Comparison of ENCODE assay signal across 8 cellular contexts in the genomic region with DNA sequence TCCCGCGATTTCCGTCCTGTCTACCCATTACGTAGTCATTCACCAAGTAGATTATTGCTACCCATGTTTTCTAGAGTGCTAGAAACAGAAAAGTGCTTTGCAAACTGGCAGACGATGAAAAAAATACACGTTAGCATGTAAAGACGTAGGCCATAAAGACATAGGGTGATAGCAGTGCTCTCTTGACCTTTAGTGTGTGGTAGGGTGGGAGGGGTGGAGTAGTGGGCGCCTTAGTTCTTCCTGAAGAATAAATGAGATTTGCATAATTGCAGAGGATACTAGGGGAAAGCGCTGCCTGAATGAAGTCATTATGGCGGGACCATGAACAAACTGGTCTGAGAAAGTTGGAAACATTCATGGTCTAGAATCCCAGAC. TPM values are rescaled to one million over a fixed set of nuclear protein-coding genes. Genes with fewer than 3 reads are reported as not detected.
A peak's percentile ranks its signal among the peaks of the same experiment; 100 is the strongest.
DNase-seq lines count a peak whose midpoint lies in the region; ATAC-seq and TF ChIP-seq lines count a peak whose summit lies in the region.

No MANE protein-coding gene starts in this region.

- H3K9me3 ChIP-seq in SK-N-SH (no peaks in the 10 kb centered on the region; the same call in 1 of the 2 replicates), iPS-18a (ENCODE audit: control insufficient read depth, low read depth, low read length) (no peaks in the 10 kb centered on the region)

- peak overlapping the region; percentile 78 for H3K27ac Mint-ChIP-seq in activated CD8-positive, alpha-beta T cell treated with anti-CD3 and anti-CD28 coated beads, Interleukin-2, amount 10 ng/mL, durations not matched to agents 7 days and 5 days
- peak overlapping the region in 1 of 2 donors; percentile 93 for H3K27ac Mint-ChIP-seq in stimulated activated naive CD8-positive, alpha-beta T cell treated with anti-CD3 and anti-CD28 coated beads, Interleukin-15, amount 100 ng/mL, for 72 hours

- 0 out of 2 replicates have a peak, but pooled peaks cover 3% of the 10 kb centered on the region for H3K79me2 ChIP-seq in SK-N-SH (ENCODE audit: insufficient read depth)

- CTCF ChIA-PET in SK-N-SH (lab: Yijun Ruan, JAX), result interaction anchor here (1.3 to 2.0 kb wide), 2 partner anchors 10 to 37 kb away, joined by 4 to 8 read pairs; no protein-coding TSS in a partner anchor
- CTCF ChIA-PET in activated CD8-positive, alpha-beta T cell treated with anti-CD3 and anti-CD28 coated beads, Interleukin-2, amount 10 ng/mL, durations not matched to agents 7 days and 5 days (lab: Charles Lee), result interaction anchor here (0.8 kb wide), 1 partner anchor 10 kb away, joined by 3 read pairs; no protein-coding TSS in a partner anchor

- H3K36me3 Mint-ChIP-seq in activated CD8-positive, alpha-beta T cell treated with anti-CD3 and anti-CD28 coated beads, Interleukin-2, amount 10 ng/mL, durations not matched to agents 7 days and 5 days (ENCODE audit: low read depth), result peaks cover 50% of the 10 kb centered on the region

- peak overlapping the region; percentile 96 for H3K4me2 ChIP-seq in SK-N-SH

- no peaks in the 10 kb centered on the region for H4K20me1 ChIP-seq in SK-N-SH (ENCODE audit: insufficient read depth)

- peak overlapping the region; percentile 71; the same call in 1 of the 2 replicates for H3K9ac ChIP-seq in SK-N-SH
- peak overlapping the region; percentile 71 for H3K9ac ChIP-seq in iPS-18a (ENCODE audit: low read length)

- H3K9me2 ChIP-seq in SK-N-SH, result no peaks in the 10 kb centered on the region

- peaks cover 28% of the 10 kb centered on the region for H3K4me1 Mint-ChIP-seq in activated CD8-positive, alpha-beta T cell treated with anti-CD3 and anti-CD28 coated beads, Interleukin-2, amount 10 ng/mL, durations not matched to agents 7 days and 5 days (ENCODE audit: low read depth)
- peaks cover 50% of the 10 kb centered on the region for H3K4me1 Mint-ChIP-seq in stimulated activated naive CD8-positive, alpha-beta T cell treated with anti-CD3 and anti-CD28 coated beads, Interleukin-15, amount 100 ng/mL, for 72 hours

- peak overlapping the region; percentile 77 for H3K4me3 Mint-ChIP-seq in activated CD8-positive, alpha-beta T cell treated with anti-CD3 and anti-CD28 coated beads, Interleukin-2, amount 10 ng/mL, durations not matched to agents 7 days and 5 days
- peak overlapping the region; percentile 82 to 86 for H3K4me3 Mint-ChIP-seq in stimulated activated naive CD8-positive, alpha-beta T cell treated with anti-CD3 and anti-CD28 coated beads, Interleukin-15, amount 100 ng/mL, for 72 hours

- ATAC-seq in SK-N-SH treated with all-trans-retinoic acid at 6 μM for 48 hours (no peak), GM21717 (IDR thresholded peaks at IDR 0.05; ENCODE audit: unreplicated experiment) (no peak)
- ATAC-seq in activated CD8-positive, alpha-beta T cell treated with anti-CD3 and anti-CD28 coated beads, Interleukin-2, amount 10 ng/mL, durations not matched to agents 7 days and 5 days, result no peak
- ATAC-seq in stimulated activated naive CD8-positive, alpha-beta T cell treated with anti-CD3 and anti-CD28 coated beads, Interleukin-15, amount 100 ng/mL, for 72 hours, result no peak

- no peak for TF ChIP-seq CTCF in SK-N-SH (IDR thresholded peaks at IDR 0.05)

- POLR2A ChIA-PET in SK-N-SH (lab: Yijun Ruan, JAX), result interaction anchor here (0.7 to 2.3 kb wide), 2 partner anchors 34 to 41 kb away, joined by 3 to 11 read pairs; partner anchors contain the start of gene ZNF32
- POLR2A ChIA-PET in activated CD8-positive, alpha-beta T cell treated with anti-CD3 and anti-CD28 coated beads, Interleukin-2, amount 10 ng/mL, durations not matched to agents 7 days and 5 days (lab: Charles Lee), result interaction anchor here (0.6 to 1.3 kb wide), 2 partner anchors 12 to 193 kb away, joined by 4 read pairs; no protein-coding TSS in a partner anchor

- H3K27ac ChIP-seq in SK-N-SH (ENCODE audit: low read depth in 2 of 2, low read length in 1 of 2) (peak overlapping the region in 1 of 2 experiments; percentile 91; a peak in 1 of 4 replicates), iPS-18a (ENCODE audit: low read length) (no peak overlapping the region)

- H3K27me3 ChIP-seq in SK-N-SH (ENCODE audit: insufficient read depth), result no peaks in the 10 kb centered on the region; the same call in 1 of the 2 replicates
- no peaks in the 10 kb centered on the region for H3K27me3 ChIP-seq in iPS-18a (ENCODE audit: control insufficient read depth, insufficient read depth, low read length)

- H2AFZ ChIP-seq in SK-N-SH (ENCODE audit: low read depth), result peak overlapping the region; percentile 96

- TF ChIP-seq RAD21 in SK-N-SH (IDR thresholded peaks at IDR 0.05; ENCODE audit: low read length), result no peak

- H3F3A ChIP-seq in SK-N-SH (replicated peaks; ENCODE audit: insufficient read depth), result no peaks in the 10 kb centered on the region

- H3K4me3 ChIP-seq in SK-N-SH (ENCODE audit: low read depth in 2 of 2, low read length in 1 of 2) (peak overlapping the region; percentile 73 to 76), iPS-18a (ENCODE audit: low read length) (peak overlapping the region; percentile 70)

- WGBS in SK-N-SH (ENCODE audit: low lambda C conversion rate), result 87% methylated on average over 10 of the region's 10 CpGs

- TF ChIP-seq EP300 in SK-N-SH (IDR thresholded peaks at IDR 0.05; ENCODE audit: borderline replicate concordance in 1 of 2, low read depth in 1 of 2, low read length in 1 of 2), result no peak

- DNase-seq in SK-N-SH, result no peak
- DNase-seq in activated CD8-positive, alpha-beta T cell treated with anti-CD3 and anti-CD28 coated beads, Interleukin-2, amount 10 ng/mL, durations not matched to agents 7 days and 5 days, result no peak
- DNase-seq in stimulated activated naive CD8-positive, alpha-beta T cell treated with anti-CD3 and anti-CD28 coated beads, Interleukin-15, amount 100 ng/mL, for 72 hours, result no peak
- no peak for DNase-seq in islet precursor cell
- no peak for DNase-seq in kidney glomerular epithelial cell (lab: John Stamatoyannopoulos, UW)

- peaks cover 18 to 30% of the 10 kb centered on the region in 2 experiments for H3K36me3 ChIP-seq in SK-N-SH (replicated peaks in 1 of 2; ENCODE audit: control insufficient read depth in 1 of 2, insufficient read depth in 2 of 2, low read length in 1 of 2)
- H3K36me3 ChIP-seq in iPS-18a (ENCODE audit: control insufficient read depth, low read depth, low read length), result peaks cover 10% of the 10 kb centered on the region

- peaks cover 5% of the 10 kb centered on the region for H3K27me3 Mint-ChIP-seq in activated CD8-positive, alpha-beta T cell treated with anti-CD3 and anti-CD28 coated beads, Interleukin-2, amount 10 ng/mL, durations not matched to agents 7 days and 5 days (ENCODE audit: low read depth)
- no peaks in the 10 kb centered on the region for H3K27me3 Mint-ChIP-seq in stimulated activated naive CD8-positive, alpha-beta T cell treated with anti-CD3 and anti-CD28 coated beads, Interleukin-15, amount 100 ng/mL, for 72 hours

- peaks cover 8% of the 10 kb centered on the region for H3K9me3 Mint-ChIP-seq in activated CD8-positive, alpha-beta T cell treated with anti-CD3 and anti-CD28 coated beads, Interleukin-2, amount 10 ng/mL, durations not matched to agents 7 days and 5 days (ENCODE audit: insufficient read depth)
- peaks cover 10 to 35% of the 10 kb centered on the region in 2 donors for H3K9me3 Mint-ChIP-seq in stimulated activated naive CD8-positive, alpha-beta T cell treated with anti-CD3 and anti-CD28 coated beads, Interleukin-15, amount 100 ng/mL, for 72 hours

- H3K4me1 ChIP-seq in SK-N-SH (ENCODE audit: control insufficient read depth in 1 of 2, insufficient read depth in 2 of 2, low read depth in 1 of 2, low read length in 1 of 2), result peaks cover 5 to 12% of the 10 kb centered on the region in 2 experiments; a peak in 3 of 4 replicates
- peaks cover 5% of the 10 kb centered on the region for H3K4me1 ChIP-seq in iPS-18a (ENCODE audit: control insufficient read depth, low read depth, low read length)

TF ChIP-seq in SK-N-SH, 30 proteins besides CTCF, POLR2A, EP300 and RAD21 (continues in another document):
- TF ChIP-seq YY1 (IDR thresholded peaks at IDR 0.05; ENCODE audit: low read depth), result no peak

TF ChIP-seq in SK-N-SH treated with all-trans-retinoic acid at 6 μM for 48 hours, 23 proteins besides CTCF, POLR2A, EP300 and RAD21 (continues in another document):
- TF ChIP-seq PATZ1 (CRISPR knock-in tag; IDR thresholded peaks at IDR 0.05; ENCODE audit: borderline replicate concordance) (no peak), TCF4 (CRISPR knock-in tag; IDR thresholded peaks at IDR 0.05; ENCODE audit: borderline replicate concordance) (no peak), ZFP30 (CRISPR knock-in tag; IDR thresholded peaks at IDR 0.05) (no peak), TOX (CRISPR knock-in tag; IDR thresholded peaks at IDR 0.05; ENCODE audit: borderline replicate concordance) (no peak)

RNA-seq across cellular contexts. Expression of gene ZNF485, which starts 0.9 kb away (rescaled TPM):
- 3.0 and 3.9 TPM in 2 replicates for polyA plus RNA-seq in SK-N-SH (2012; rRNA removed)
- polyA plus RNA-seq in SK-N-SH (2012; cell fraction: cytosol; rRNA removed), result 2.7 and 3.4 TPM in 2 replicates
- polyA plus RNA-seq in SK-N-SH (2012; cell fraction: nucleus; rRNA removed), result 9.9 and 11.2 TPM in 2 replicates
- 1 to 10 TPM; 4.7 to 4.8 TPM for total RNA-seq in activated CD8-positive, alpha-beta T cell treated with anti-CD3 and anti-CD28 coated beads, Interleukin-2, amount 10 ng/mL, durations not matched to agents 7 days and 5 days

RNA-seq across cellular contexts. Expression of gene ZNF239, which starts 32.8 kb away (rescaled TPM):
- polyA plus RNA-seq in SK-N-SH (2012; rRNA removed), result 11.4 and 18.9 TPM in 2 replicates
- polyA plus RNA-seq in SK-N-SH (2012; cell fraction: cytosol; rRNA removed), result 8.5 and 9.9 TPM in 2 replicates
- 28.2 and 54.9 TPM in 2 replicates for polyA plus RNA-seq in SK-N-SH (2012; cell fraction: nucleus; rRNA removed)
- 1 to 10 TPM in 1 of 2 experiments, under 1 TPM in 1; 0.52 to 1.1 TPM for total RNA-seq in activated CD8-positive, alpha-beta T cell treated with anti-CD3 and anti-CD28 coated beads, Interleukin-2, amount 10 ng/mL, durations not matched to agents 7 days and 5 days

RNA-seq across cellular contexts. Expression of gene ZNF32, which starts 41.5 kb away (rescaled TPM):
- polyA plus RNA-seq in SK-N-SH (2012; rRNA removed), result 27.2 and 39.0 TPM in 2 replicates
- polyA plus RNA-seq in SK-N-SH (2012; cell fraction: cytosol; rRNA removed), result 35.7 and 36.3 TPM in 2 replicates
- polyA plus RNA-seq in SK-N-SH (2012; cell fraction: nucleus; rRNA removed), result 27.4 and 38.9 TPM in 2 replicates
- total RNA-seq in activated CD8-positive, alpha-beta T cell treated with anti-CD3 and anti-CD28 coated beads, Interleukin-2, amount 10 ng/mL, durations not matched to agents 7 days and 5 days, result 10 to 100 TPM; 16.5 to 18.0 TPM
